Comparison of ENCODE assay signal across 7 cellular contexts in genomic region chr19:13906525-13906904, GRCh38. TPM values are rescaled to one million over a fixed set of nuclear protein-coding genes. Genes with fewer than 3 reads are reported as not detected.
A peak's percentile ranks its signal among the peaks of the same experiment; 100 is the strongest.
DNase-seq lines count a peak whose midpoint lies in the region; TF ChIP-seq lines count a peak whose summit lies in the region.

No MANE protein-coding gene starts in this region.

- H3K4me3 ChIP-seq in fibroblast of villous mesenchyme (ENCODE audit: low read depth, low read length) = peak overlapping the region; percentile 79

- DNase-seq in GM20000 (ENCODE audit: low spot score) (peak; percentile 53), HPDE6-E6E7 (ENCODE audit: extremely low spot score) (peak; percentile 66), fibroblast of villous mesenchyme (ENCODE audit: low read depth) (no peak), progenitor cell of endocrine pancreas (ENCODE audit: low spot score, unreplicated experiment) (no peak), mucosa of gallbladder (ENCODE audit: low spot score) (no peak), NCI-H774 (lab: John Stamatoyannopoulos, UW) (no peak)
- DNase-seq in activated CD4-positive, alpha-beta T cell treated with anti-CD3 and anti-CD28 coated beads, Interleukin-2, amount 50 U/mL, for 1 hour = peak; percentile 34

- H3K4me3 Mint-ChIP-seq in progenitor cell of endocrine pancreas (ENCODE audit: low read depth) = peak overlapping the region; percentile 84

- H3K27ac Mint-ChIP-seq in progenitor cell of endocrine pancreas = peak overlapping the region; percentile 31

- peaks cover 3% of the 10 kb centered on the region for H3K27me3 Mint-ChIP-seq in progenitor cell of endocrine pancreas

- H3K36me3 Mint-ChIP-seq in progenitor cell of endocrine pancreas (ENCODE audit: insufficient read depth) = peaks cover 8% of the 10 kb centered on the region

- H3K9me3 Mint-ChIP-seq in progenitor cell of endocrine pancreas (ENCODE audit: low read depth) = no peaks in the 10 kb centered on the region

- TF ChIP-seq CTCF in GM20000 (IDR thresholded peaks at IDR 0.05; ENCODE audit: extremely low read depth, missing control alignments) = no peak
- no peak for TF ChIP-seq CTCF in fibroblast of villous mesenchyme (IDR thresholded peaks at IDR 0.05; ENCODE audit: insufficient read depth, low read depth, low read length)
- TF ChIP-seq CTCF in progenitor cell of endocrine pancreas (IDR thresholded peaks at IDR 0.05; ENCODE audit: unreplicated experiment) = no peak

- H3K4me1 Mint-ChIP-seq in progenitor cell of endocrine pancreas (ENCODE audit: low read depth) = peaks cover 5% of the 10 kb centered on the region

RNA-seq across cellular contexts. Expression of gene CC2D1A, which starts 0.5 kb away (rescaled TPM):
- total RNA-seq in fibroblast of villous mesenchyme = 18.6 and 22.9 TPM in 2 replicates
- 69.4 and 74.0 TPM in 2 replicates for total RNA-seq in progenitor cell of endocrine pancreas
- total RNA-seq in mucosa of gallbladder = 57.1 TPM

RNA-seq across cellular contexts. Expression of gene BRME1, which starts 0.6 kb away (rescaled TPM):
- total RNA-seq in fibroblast of villous mesenchyme (0.32 and 0.43 TPM in 2 replicates), progenitor cell of endocrine pancreas (6.1 and 8.9 TPM in 2 replicates), mucosa of gallbladder (2.6 TPM)

RNA-seq across cellular contexts. Expression of gene NANOS3, which starts 29.6 kb away (rescaled TPM):
- total RNA-seq in fibroblast of villous mesenchyme (0.64 TPM in 1 of 2 replicates, not detected in the other), progenitor cell of endocrine pancreas (9.5 and 10.5 TPM in 2 replicates), mucosa of gallbladder (0.75 TPM)

RNA-seq across cellular contexts. Expression of gene PODNL1, which starts 31.7 kb away (rescaled TPM):
- total RNA-seq in fibroblast of villous mesenchyme (2.6 TPM in 2 replicates), progenitor cell of endocrine pancreas (not detected in 2 replicates), mucosa of gallbladder (3.2 TPM)

RNA-seq across cellular contexts. Expression of gene DCAF15, which starts 45.8 kb away (rescaled TPM):
- total RNA-seq in fibroblast of villous mesenchyme (13.4 and 13.9 TPM in 2 replicates), progenitor cell of endocrine pancreas (57.3 and 65.5 TPM in 2 replicates), mucosa of gallbladder (33.7 TPM)

Comparison
In these comparisons a context has a peak if more than half of its experiments do, and no peak if none do; other contexts are left out.
1. DNase-seq: peak in GM20000 (single experiment), HPDE6-E6E7 (single experiment) and activated CD4-positive, alpha-beta T cell treated with anti-CD3 and anti-CD28 coated beads, Interleukin-2, amount 50 U/mL, for 1 hour (single experiment); none in fibroblast of villous mesenchyme (single experiment), progenitor cell of endocrine pancreas (single experiment), mucosa of gallbladder (single experiment) and NCI-H774 (single experiment).